ENCODE assay signal across 21 cellular contexts in the genomic region with DNA sequence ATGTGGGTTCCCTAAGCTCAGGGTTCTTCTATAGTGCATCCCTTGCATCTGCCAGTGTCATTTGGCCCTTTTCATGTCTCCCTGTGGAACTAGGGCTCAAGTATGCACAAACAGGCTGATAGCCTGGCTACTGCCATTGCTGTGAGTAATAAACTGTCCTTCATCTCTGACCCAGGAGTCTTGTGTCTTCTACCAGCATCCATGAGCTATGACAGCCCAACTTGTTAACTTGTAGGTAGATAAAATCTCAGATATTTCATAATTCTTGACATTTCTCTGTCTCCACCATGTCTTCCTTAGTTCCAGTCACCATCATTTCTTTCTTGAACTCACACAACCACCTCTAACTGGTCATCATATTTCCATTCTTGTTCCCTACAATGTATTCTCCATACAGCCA. TPM values are rescaled to one million over a fixed set of nuclear protein-coding genes. Genes with fewer than 3 reads are reported as not detected.
"Had no signal": no experiment of that assay in that cellular context is flagged by ENCODE, and none has a peak within 500 bp of the region (broad histone marks: within the 10 kb centered on the region; RNA-seq: fewer than 3 reads in every experiment).

No MANE protein-coding gene starts in this region.

- H3K27ac ChIP-seq: SJSA1, SK-N-MC had no signal

- H3K36me3 ChIP-seq: MG63 had no signal

- H3K27me3 ChIP-seq: MG63, SJSA1 had no signal

- H3K9me3 ChIP-seq: MG63, SJSA1 had no signal

- H3K4me3 ChIP-seq: MG63, SJSA1, SK-N-MC had no signal

- DNase-seq: KBM-7, MG63, NCI-H1092, NCI-H1105 treated with DMSO at 0.1 percent for 48 hours, NCI-H1417 treated with DMSO at 0.1 percent for 48 hours, NCI-H146, NCI-H1694 treated with DMSO at 0.1 percent for 48 hours, NCI-H1930, NCI-H2081, NCI-H2107, NCI-H2227 treated with DMSO at 0.1 percent for 48 hours, NCI-H446, NCI-H510A, NCI-H524 treated with DMSO at 0.1 percent for 48 hours, NCI-H69, NCI-H774, Right ventricle myocardium superior, RPMI8226, SIG-M5 had no signal

RNA-seq across cellular contexts. Expression of gene BCL2L10, which starts 19.5 kb away (rescaled TPM):
- total RNA-seq: Right ventricle myocardium superior, SJSA1 had no signal
